Comparison of ENCODE assay signal across 13 cellular contexts in the genomic region with DNA sequence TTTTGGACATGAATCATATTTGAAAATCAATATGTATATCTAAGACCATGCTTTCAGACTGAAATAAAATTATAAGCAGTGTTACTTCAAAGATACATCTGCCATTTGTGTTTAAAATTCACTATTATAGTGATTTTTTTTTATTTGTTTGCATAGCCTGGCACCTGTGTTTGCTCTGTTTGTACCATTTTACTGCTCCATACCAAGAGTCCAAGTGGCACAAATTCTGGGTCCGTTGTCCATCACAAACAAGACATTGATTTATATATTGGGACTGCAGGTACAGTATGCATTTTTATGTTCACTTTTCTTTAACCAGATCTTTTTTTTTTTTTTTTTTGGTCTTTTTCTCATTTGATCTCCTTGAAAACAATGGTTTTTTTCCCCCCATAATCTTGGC. TPM values are rescaled to one million over a fixed set of nuclear protein-coding genes. Genes with fewer than 3 reads are reported as not detected.
DNase-seq lines count a peak whose midpoint lies in the region; ATAC-seq and TF ChIP-seq lines count a peak whose summit lies in the region.
"Had no signal": no experiment of that assay in that cellular context is flagged by ENCODE, and none has a peak within 500 bp of the region (broad histone marks: within the 10 kb centered on the region; RNA-seq: fewer than 3 reads in every experiment).

No MANE protein-coding gene starts in this region.

- peaks cover 24% of the 10 kb centered on the region for H3K4me1 ChIP-seq in psoas muscle

- 62 to 82% (median 72%) methylated on average over 1 of the region's 1 CpG for WGBS in psoas muscle, 3 donors

- H3K9me3 Mint-ChIP-seq in activated CD8-positive, alpha-beta memory T cell treated with anti-CD3 and anti-CD28 coated beads, Interleukin-2, amount 10 ng/mL, durations not matched to agents 7 days and 5 days (ENCODE audit: low read depth): no peaks in the 10 kb centered on the region
- H3K9me3 Mint-ChIP-seq in T-cell: no peaks in the 10 kb centered on the region
- H3K9me3 Mint-ChIP-seq: activated B cell treated with CpG ODN at 0.5 μM for 24 hours had no signal

- peaks cover 19% of the 10 kb centered on the region for H3K36me3 Mint-ChIP-seq in activated CD8-positive, alpha-beta memory T cell treated with anti-CD3 and anti-CD28 coated beads, Interleukin-2, amount 10 ng/mL, durations not matched to agents 7 days and 5 days
- H3K36me3 Mint-ChIP-seq in T-cell: peaks cover 26% of the 10 kb centered on the region

- ATAC-seq in activated CD8-positive, alpha-beta memory T cell treated with anti-CD3 and anti-CD28 coated beads, Interleukin-2, amount 10 ng/mL, durations not matched to agents 7 days and 5 days: no peak
- ATAC-seq in T-cell (replicated peaks in 1 of 4): no peak
- ATAC-seq in psoas muscle: no peak
- ATAC-seq in GM18870 (IDR thresholded peaks at IDR 0.05; ENCODE audit: unreplicated experiment): no peak

- peak overlapping the region; percentile 47 for H3K27ac ChIP-seq in psoas muscle
- H3K27ac ChIP-seq: SK-N-MC had no signal

- H3K4me3 Mint-ChIP-seq in activated CD8-positive, alpha-beta memory T cell treated with anti-CD3 and anti-CD28 coated beads, Interleukin-2, amount 10 ng/mL, durations not matched to agents 7 days and 5 days: peak overlapping the region; percentile 67
- H3K4me3 Mint-ChIP-seq in T-cell: peak overlapping the region; percentile 60 to 76 (median 69)
- H3K4me3 Mint-ChIP-seq: activated B cell treated with CpG ODN at 0.5 μM for 24 hours, brain had no signal

- H3K4me3 ChIP-seq in psoas muscle: no peak overlapping the region
- H3K4me3 ChIP-seq: SK-N-MC had no signal

- H3K27ac Mint-ChIP-seq in activated CD8-positive, alpha-beta memory T cell treated with anti-CD3 and anti-CD28 coated beads, Interleukin-2, amount 10 ng/mL, durations not matched to agents 7 days and 5 days: peak overlapping the region; percentile 91
- H3K27ac Mint-ChIP-seq in T-cell: peak overlapping the region; percentile 95 to 96

- intact Hi-C loops in psoas muscle (cut with DNase I) (no loop called here), posterior vena cava (cut with DNase I) (no loop called here)

- CTCF ChIA-PET in activated CD8-positive, alpha-beta memory T cell treated with anti-CD3 and anti-CD28 coated beads, Interleukin-2, amount 10 ng/mL, durations not matched to agents 7 days and 5 days (lab: Charles Lee): interaction anchor here (0.9 to 1.9 kb wide), 6 partner anchors 15 to 123 kb away, joined by 3 to 8 read pairs (median 6); no protein-coding TSS in a partner anchor
- CTCF ChIA-PET in T-cell (lab: Charles Lee): interaction anchor here (0.6 to 2.0 kb wide), 12 partner anchors 8 to 189 kb away, joined by 3 to 14 read pairs (median 5); no protein-coding TSS in a partner anchor

- peaks cover 2 to 15% of the 10 kb centered on the region in 2 donors for H3K36me3 ChIP-seq in psoas muscle (ENCODE audit: insufficient read depth in 1 of 2, low read depth in 1 of 2)

- POLR2A ChIA-PET in T-cell (lab: Charles Lee): interaction anchor here (0.6 to 1.9 kb wide), 14 partner anchors 8 to 106 kb away, joined by 3 to 31 read pairs (median 8); no protein-coding TSS in a partner anchor

- no peaks in the 10 kb centered on the region for H3K27me3 Mint-ChIP-seq in activated CD8-positive, alpha-beta memory T cell treated with anti-CD3 and anti-CD28 coated beads, Interleukin-2, amount 10 ng/mL, durations not matched to agents 7 days and 5 days
- no peaks in the 10 kb centered on the region for H3K27me3 Mint-ChIP-seq in T-cell
- H3K27me3 Mint-ChIP-seq: activated B cell treated with CpG ODN at 0.5 μM for 24 hours had no signal

- H3K9me3 ChIP-seq in psoas muscle: no peaks in the 10 kb centered on the region

- no peak for TF ChIP-seq CTCF in psoas muscle (IDR thresholded peaks at IDR 0.05)

- peaks cover 76% of the 10 kb centered on the region for H3K4me1 Mint-ChIP-seq in activated CD8-positive, alpha-beta memory T cell treated with anti-CD3 and anti-CD28 coated beads, Interleukin-2, amount 10 ng/mL, durations not matched to agents 7 days and 5 days
- H3K4me1 Mint-ChIP-seq in T-cell: peaks cover 80 to 88% (median 84%) of the 10 kb centered on the region in 3 donors

- no peaks in the 10 kb centered on the region for H3K27me3 ChIP-seq in psoas muscle (ENCODE audit: insufficient read depth in 3 of 3, low read length in 2 of 3)

- DNase-seq in activated CD8-positive, alpha-beta memory T cell treated with anti-CD3 and anti-CD28 coated beads, Interleukin-2, amount 10 ng/mL, durations not matched to agents 7 days and 5 days: no peak
- DNase-seq in activated CD8-positive, alpha-beta memory T cell treated with anti-CD3 and anti-CD28 coated beads for 24 hours: no peak
- DNase-seq in T-cell (no peak), dermis blood vessel endothelial cell (peak; percentile 19), psoas muscle (no peak), posterior vena cava (ENCODE audit: low spot score) (no peak)
- DNase-seq in stimulated activated CD4-positive, alpha-beta T cell treated with anti-CD3 and anti-CD28 coated beads, Interleukin-4, amount 100 ng/mL, for 4 hours: no peak
- DNase-seq: activated B cell treated with CpG ODN at 0.5 μM for 24 hours, left ventricle myocardium superior had no signal

RNA-seq across cellular contexts. Expression of gene GPR183, which starts 6.7 kb away (rescaled TPM):
- 10 to 100 TPM; 15.3 to 19.5 TPM for total RNA-seq in activated CD8-positive, alpha-beta memory T cell treated with anti-CD3 and anti-CD28 coated beads, Interleukin-2, amount 10 ng/mL, durations not matched to agents 7 days and 5 days
- total RNA-seq in T-cell: 100 to 1,000 TPM in 3 of 5 donors, 10 to 100 TPM in 2; 69.9 to 152 (median 100) TPM
- total RNA-seq in dermis blood vessel endothelial cell: 0.09 and 0.34 TPM in 2 replicates
- total RNA-seq in psoas muscle: 1 to 10 TPM in 2 of 4 donors, under 1 TPM in 2; 0.80 to 1.4 (median 1.00) TPM
- under 1 TPM; 0.67 to 0.69 (median 0.69) TPM for polyA plus RNA-seq in psoas muscle
- total RNA-seq in posterior vena cava: 10 to 100 TPM; 12.1 to 14.7 TPM
- total RNA-seq: OCI-LY7 had no signal

RNA-seq across cellular contexts. Expression of gene GPR18, which starts 55.8 kb away (rescaled TPM):
- 10 to 100 TPM; 11.1 to 13.1 TPM for total RNA-seq in activated CD8-positive, alpha-beta memory T cell treated with anti-CD3 and anti-CD28 coated beads, Interleukin-2, amount 10 ng/mL, durations not matched to agents 7 days and 5 days
- total RNA-seq in T-cell (10 to 100 TPM; 15.2 to 26.7 (median 16.7) TPM), dermis blood vessel endothelial cell (not detected in 2 replicates), psoas muscle (under 1 TPM in 1 of 4 donors, not detected in 3; 0.27 TPM), posterior vena cava (not detected)
- polyA plus RNA-seq in psoas muscle: under 1 TPM in 1 of 3 donors, not detected in 2; 0.01 TPM
- total RNA-seq: left ventricle myocardium superior had no signal

Comparison
In these comparisons a context has a peak if more than half of its experiments do, and no peak if none do; other contexts are left out.
1. RNA of gene GPR18, which starts 55.8 kb away (total RNA-seq): 15.2 to 26.7 TPM in T-cell and 11.1 to 13.1 TPM in activated CD8-positive, alpha-beta memory T cell treated with anti-CD3 and anti-CD28 coated beads, Interleukin-2, amount 10 ng/mL, durations not matched to agents 7 days and 5 days; not detected in posterior vena cava, 0.27 TPM in psoas muscle and not detected in dermis blood vessel endothelial cell; every median in the first group is over 4 times any median in the second.